In genomic region chr13:27403252-27403678, GRCh38 we compare ENCODE assay signal across 10 cellular contexts. TPM values are rescaled to one million over a fixed set of nuclear protein-coding genes. Genes with fewer than 3 reads are reported as not detected.
DNase-seq lines count a peak whose midpoint lies in the region; ATAC-seq and TF ChIP-seq lines count a peak whose summit lies in the region.
"Had no signal": no experiment of that assay in that cellular context is flagged by ENCODE, and none has a peak within 500 bp of the region (broad histone marks: within the 10 kb centered on the region; RNA-seq: fewer than 3 reads in every experiment).

No MANE protein-coding gene starts in this region.

- H3K27ac ChIP-seq in SJCRH30: peak overlapping the region; percentile 79
- peak overlapping the region in 6 of 10 donors; percentile 17 to 78 (median 44) for H3K27ac ChIP-seq in heart right ventricle

- H3K36me3 ChIP-seq in SJCRH30 (no peaks in the 10 kb centered on the region), heart right ventricle (no peaks in the 10 kb centered on the region)

- H3K9me3 ChIP-seq in SJCRH30 (replicated peaks): no peaks in the 10 kb centered on the region
- no peaks in the 10 kb centered on the region for H3K9me3 ChIP-seq in heart right ventricle

- intact Hi-C loops in heart right ventricle (cut with DNase I): loop anchor here in 1 of 10 donors (10.0 kb wide), 1 partner anchor 132 kb away; no protein-coding TSS in a partner anchor

- DNase-seq in ELF-1 (ENCODE audit: low read depth, low spot score) (peak; percentile 39), SJCRH30 (peak; percentile 58 to 65), heart right ventricle (no peak), retina (peak; percentile 36), NCI-H345 (lab: John Stamatoyannopoulos, UW) (no peak), DMS153 (lab: John Stamatoyannopoulos, UW) (no peak)
- no peak for DNase-seq in stimulated activated CD8-positive, alpha-beta memory T cell treated with anti-CD3 and anti-CD28 coated beads, Interleukin-4, amount 100 ng/mL, for 48 hours
- DNase-seq: naive B cell, NCI-H1930 had no signal

- no peak for TF ChIP-seq CTCF in heart right ventricle (IDR thresholded peaks at IDR 0.05)

- ATAC-seq in heart right ventricle (peak in 7 of 8 donors; percentile 36 to 69 (median 50)), HG03439 (IDR thresholded peaks at IDR 0.05; ENCODE audit: unreplicated experiment) (no peak)

- H3K4me1 ChIP-seq in SJCRH30: peaks cover 43% of the 10 kb centered on the region
- peaks cover 0 to 21% (median 13%) of the 10 kb centered on the region in 9 donors for H3K4me1 ChIP-seq in heart right ventricle

- no peak overlapping the region for H3K4me3 ChIP-seq in SJCRH30
- no peak overlapping the region for H3K4me3 ChIP-seq in heart right ventricle

- H3K27me3 ChIP-seq in SJCRH30 (no peaks in the 10 kb centered on the region), heart right ventricle (no peaks in the 10 kb centered on the region)

- WGBS in heart right ventricle, 2 donors: 15 to 26% methylated on average over 3 of the region's 3 CpGs

RNA-seq across cellular contexts. Expression of gene GTF3A, which starts 21.2 kb away (rescaled TPM):
- total RNA-seq in SJCRH30 (2014; rRNA removed; shearing (Covaris generic)): 175 and 192 TPM in 2 replicates
- total RNA-seq in heart right ventricle: 100 to 1,000 TPM; 137 to 262 (median 160) TPM
- 100 to 1,000 TPM; 280 to 848 TPM for polyA plus RNA-seq in heart right ventricle

RNA-seq across cellular contexts. Expression of gene MTIF3, which starts 47.1 kb away (rescaled TPM):
- 38.2 and 51.2 TPM in 2 replicates for total RNA-seq in SJCRH30 (2014; rRNA removed; shearing (Covaris generic))
- total RNA-seq in heart right ventricle: 100 to 1,000 TPM; 103 to 207 (median 121) TPM
- 100 to 1,000 TPM; 127 to 217 TPM for polyA plus RNA-seq in heart right ventricle

Comparison
In these comparisons a context has a peak if more than half of its experiments do, and no peak if none do; other contexts are left out.
1. DNase-seq: peak in ELF-1 (single experiment), SJCRH30 (2 of 2) and retina (single experiment); none in heart right ventricle (0 of 2), NCI-H345 (single experiment), DMS153 (single experiment) and stimulated activated CD8-positive, alpha-beta memory T cell treated with anti-CD3 and anti-CD28 coated beads, Interleukin-4, amount 100 ng/mL, for 48 hours (single experiment).